ENCODE assay signal across 2 cellular contexts in the genomic region with DNA sequence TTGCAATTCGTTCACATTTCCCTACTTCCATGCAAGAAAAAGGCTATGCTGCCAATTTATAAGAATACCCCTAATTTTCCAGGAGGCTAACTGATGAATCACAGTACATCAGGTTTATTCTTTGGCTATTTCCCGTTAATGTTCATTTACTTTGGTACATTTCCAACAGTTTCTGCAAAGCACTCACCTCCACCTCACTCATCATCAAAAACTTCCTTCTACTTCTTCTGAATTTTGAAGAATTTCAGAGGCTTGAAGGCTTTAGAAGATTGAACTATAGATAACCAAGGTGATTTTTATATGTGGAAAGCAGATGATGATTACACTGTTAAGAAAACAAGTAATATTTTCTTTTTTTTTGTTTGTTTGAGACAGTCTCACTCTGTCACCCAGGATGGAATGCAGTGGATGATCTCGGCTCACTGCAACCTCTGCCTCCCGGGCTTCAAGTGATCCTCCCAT.
TF ChIP-seq lines count a peak whose summit lies in the region.

No MANE protein-coding gene starts in this region.

TF ChIP-seq in SK-N-SH, 30 proteins besides CTCF, POLR2A, EP300 and RAD21:
- TF ChIP-seq GATA2 (CRISPR knock-in tag; IDR thresholded peaks at IDR 0.05) (no peak), TEAD4 (IDR thresholded peaks at IDR 0.05; ENCODE audit: borderline replicate concordance, insufficient read depth) (peak; percentile 31; the same call in 1 of the 2 replicates), MXI1 (IDR thresholded peaks at IDR 0.05; ENCODE audit: low read depth, low read length) (no peak), FOSL2 (IDR thresholded peaks at IDR 0.05; ENCODE audit: borderline replicate concordance, low read depth) (peak; percentile 78), POLR2AphosphoS5 (IDR thresholded peaks at IDR 0.05; ENCODE audit: low read depth, low read length) (peak; percentile 22; the same call in 1 of the 2 replicates), NFIC (IDR thresholded peaks at IDR 0.05; ENCODE audit: borderline replicate concordance) (peak; percentile 90), MEF2A (IDR thresholded peaks at IDR 0.05; ENCODE audit: borderline replicate concordance, low read depth) (no peak), FOXJ3 (CRISPR knock-in tag; IDR thresholded peaks at IDR 0.05) (no peak), PBX3 (IDR thresholded peaks at IDR 0.05) (peak; percentile 47), TAF1 (IDR thresholded peaks at IDR 0.05; ENCODE audit: borderline replicate concordance, low read depth, low read length) (no peak), SIN3A (IDR thresholded peaks at IDR 0.05; ENCODE audit: borderline replicate concordance, low read depth, low read length) (no peak), JUND (IDR thresholded peaks at IDR 0.05) (peak; percentile 75), USF1 (IDR thresholded peaks at IDR 0.05; ENCODE audit: borderline replicate concordance, low read depth) (no peak), GABPA (IDR thresholded peaks at IDR 0.05; ENCODE audit: low read depth) (no peak), NRF1 (IDR thresholded peaks at IDR 0.05; ENCODE audit: low read depth, low read length) (no peak), FOXM1 (IDR thresholded peaks at IDR 0.05; ENCODE audit: low read depth) (no peak), TCF12 (IDR thresholded peaks at IDR 0.05) (peak; percentile 67; the same call in 1 of the 2 replicates), IRF3 (IDR thresholded peaks at IDR 0.05; ENCODE audit: low read depth, low read length) (no peak)

TF ChIP-seq in endothelial cell of umbilical vein, 7 proteins besides CTCF, POLR2A, EP300 and RAD21:
- TF ChIP-seq FOS (IDR thresholded peaks at IDR 0.05; ENCODE audit: borderline replicate concordance, insufficient read depth, low read length) (peak; percentile 11), MYC (IDR thresholded peaks at IDR 0.05; ENCODE audit: low read depth, low read length) (no peak), GATA2 (IDR thresholded peaks at IDR 0.05; ENCODE audit: insufficient read depth, insufficient read length, low read depth, low read length) (no peak)
